In genomic region chr7:151085329-151085690, GRCh38 we compare ENCODE assay signal across 8 cellular contexts. TPM values are rescaled to one million over a fixed set of nuclear protein-coding genes. Genes with fewer than 3 reads are reported as not detected.
DNase-seq lines count a peak whose midpoint lies in the region; ATAC-seq and TF ChIP-seq lines count a peak whose summit lies in the region.

No MANE protein-coding gene starts in this region.

- no peak overlapping the region for H3K9ac ChIP-seq in parathyroid adenoma

- peak overlapping the region; percentile 71 for H2AFZ ChIP-seq in parathyroid adenoma

- H3K4me1 Mint-ChIP-seq in CD8-positive, alpha-beta memory T cell: peaks cover 35 to 66% (median 35%) of the 10 kb centered on the region in 3 donors

- CTCF ChIA-PET in CD8-positive, alpha-beta memory T cell (lab: Charles Lee): interaction anchor here (1.4 to 2.4 kb wide), 2 partner anchors 23 to 26 kb away, joined by 3 to 11 read pairs; no protein-coding TSS in a partner anchor

- no peak for TF ChIP-seq CTCF in epithelial cell of proximal tubule (conservative IDR thresholded peaks at IDR 0.05; ENCODE audit: low read depth, low read length)
- no peak for TF ChIP-seq CTCF in parathyroid adenoma (IDR thresholded peaks at IDR 0.05)

- H3K79me2 ChIP-seq in parathyroid adenoma: peaks cover 29% of the 10 kb centered on the region

- H3K27ac Mint-ChIP-seq in CD8-positive, alpha-beta memory T cell: peak overlapping the region in 7 of 8 donors; percentile 66 to 97 (median 87)

- DNase-seq in CD8-positive, alpha-beta memory T cell: no peak
- no peak for DNase-seq in epithelial cell of proximal tubule (ENCODE audit: low read depth)
- DNase-seq in COLO829 (ENCODE audit: low spot score): no peak
- no peak for DNase-seq in SW480 (ENCODE audit: low spot score)

- POLR2A ChIA-PET in CD8-positive, alpha-beta memory T cell (lab: Charles Lee): interaction anchor here (0.9 kb wide), 1 partner anchor 71 kb away, joined by 4 read pairs; no protein-coding TSS in a partner anchor

- H3K27ac ChIP-seq in CD8-positive, alpha-beta memory T cell (ENCODE audit: low read depth, low read length): peak overlapping the region; percentile 74
- H3K27ac ChIP-seq in parathyroid adenoma: peak overlapping the region; percentile 81

- no peaks in the 10 kb centered on the region for H3K9me3 ChIP-seq in CD8-positive, alpha-beta memory T cell (ENCODE audit: low read length)
- H3K9me3 ChIP-seq in parathyroid adenoma (ENCODE audit: control insufficient read depth, low read length): no peaks in the 10 kb centered on the region

- H3K36me3 ChIP-seq in CD8-positive, alpha-beta memory T cell (ENCODE audit: insufficient read depth, low read length): no peaks in the 10 kb centered on the region
- no peaks in the 10 kb centered on the region for H3K36me3 ChIP-seq in parathyroid adenoma (ENCODE audit: control insufficient read depth, insufficient read depth, low read length)

- H3K36me3 Mint-ChIP-seq in CD8-positive, alpha-beta memory T cell: peaks cover 0 to 14% (median 0%) of the 10 kb centered on the region in 3 donors

- H3K4me1 ChIP-seq in CD8-positive, alpha-beta memory T cell (ENCODE audit: insufficient read depth, low read length): peaks cover 56% of the 10 kb centered on the region
- H3K4me1 ChIP-seq in parathyroid adenoma: peaks cover 44% of the 10 kb centered on the region

- H3K4me3 Mint-ChIP-seq in CD8-positive, alpha-beta memory T cell: peak overlapping the region; percentile 48 to 88 (median 79)

- no peaks in the 10 kb centered on the region for H3K9me3 Mint-ChIP-seq in CD8-positive, alpha-beta memory T cell

- no peaks in the 10 kb centered on the region for H3K27me3 ChIP-seq in CD8-positive, alpha-beta memory T cell (ENCODE audit: insufficient read depth, low read length, poor library complexity, severe bottlenecking)
- H3K27me3 ChIP-seq in parathyroid adenoma (ENCODE audit: control insufficient read depth, insufficient read depth, low read length): no peaks in the 10 kb centered on the region

- ATAC-seq in activated CD4-positive, CD25-positive, alpha-beta regulatory T cell treated with anti-CD3 and anti-CD28 coated beads, Interleukin-2, amount 50 U/mL, for 24 hours: no peak
- no peak for ATAC-seq in HG03565 (IDR thresholded peaks at IDR 0.05; ENCODE audit: unreplicated experiment)

- H3K4me3 ChIP-seq in CD8-positive, alpha-beta memory T cell (ENCODE audit: low read length): no peak overlapping the region
- H3K4me3 ChIP-seq in epithelial cell of proximal tubule (ENCODE audit: low read depth, low read length): peak overlapping the region; percentile 61
- peak overlapping the region; percentile 62 for H3K4me3 ChIP-seq in parathyroid adenoma (ENCODE audit: low read depth, low read length)

- H3K27me3 Mint-ChIP-seq in CD8-positive, alpha-beta memory T cell: peaks cover 0 to 14% of the 10 kb centered on the region in 2 donors

- H3K4me2 ChIP-seq in parathyroid adenoma (ENCODE audit: low read length): peak overlapping the region; percentile 66

TF ChIP-seq in PFSK-1, 5 proteins besides CTCF, POLR2A, EP300 and RAD21:
- TF ChIP-seq FOXP2 (optimal IDR thresholded peaks at IDR 0.05; ENCODE audit: borderline replicate concordance, extremely low read depth, extremely low read length, insufficient read depth) (no peak), SIN3A (IDR thresholded peaks at IDR 0.05; ENCODE audit: borderline replicate concordance, insufficient read depth, low read length) (no peak), TAF1 (IDR thresholded peaks at IDR 0.05; ENCODE audit: borderline replicate concordance, insufficient read depth, low read length) (peak; percentile 11; the same call in 1 of the 2 replicates), REST (IDR thresholded peaks at IDR 0.05; ENCODE audit: insufficient read depth in 1 of 2, low read depth in 2 of 2, low read length in 2 of 2) (no peak), POLR2AphosphoS5 (IDR thresholded peaks at IDR 0.05; ENCODE audit: low read depth, low read length) (no peak)

RNA-seq across cellular contexts. Expression of gene AGAP3, which starts 1.0 kb away (rescaled TPM):
- total RNA-seq in CD8-positive, alpha-beta memory T cell: 10 to 100 TPM; 39.9 to 40.7 TPM
- polyA plus RNA-seq in CD8-positive, alpha-beta memory T cell: 8.0 TPM
- 148 TPM for polyA plus RNA-seq in PFSK-1 (2012; ENCODE audit: insufficient read length, low read depth)
- 54.1 and 60.1 TPM in 2 replicates for total RNA-seq in epithelial cell of proximal tubule

RNA-seq across cellular contexts. Expression of gene TMUB1, which starts 2.0 kb away (rescaled TPM):
- total RNA-seq in CD8-positive, alpha-beta memory T cell: 10 to 100 TPM; 81.7 to 83.5 TPM
- 69.7 TPM for polyA plus RNA-seq in CD8-positive, alpha-beta memory T cell
- polyA plus RNA-seq in PFSK-1 (2012; ENCODE audit: insufficient read length, low read depth): 132 TPM
- total RNA-seq in epithelial cell of proximal tubule: 73.7 and 94.9 TPM in 2 replicates

RNA-seq across cellular contexts. Expression of gene FASTK, which starts 4.7 kb away (rescaled TPM):
- total RNA-seq in CD8-positive, alpha-beta memory T cell: 10 to 100 TPM; 83.1 to 88.8 TPM
- 52.0 TPM for polyA plus RNA-seq in CD8-positive, alpha-beta memory T cell
- polyA plus RNA-seq in PFSK-1 (2012; ENCODE audit: insufficient read length, low read depth): 102 TPM
- 61.2 and 89.8 TPM in 2 replicates for total RNA-seq in epithelial cell of proximal tubule

RNA-seq across cellular contexts. Expression of gene SLC4A2, which starts 25.9 kb away (rescaled TPM):
- 100 to 1,000 TPM; 119 to 121 TPM for total RNA-seq in CD8-positive, alpha-beta memory T cell
- 25.5 TPM for polyA plus RNA-seq in CD8-positive, alpha-beta memory T cell
- polyA plus RNA-seq in PFSK-1 (2012; ENCODE audit: insufficient read length, low read depth): 330 TPM
- 115 and 164 TPM in 2 replicates for total RNA-seq in epithelial cell of proximal tubule

RNA-seq across cellular contexts. Expression of gene CDK5, which starts 27.6 kb away (rescaled TPM):
- 10 to 100 TPM; 20.5 to 23.2 TPM for total RNA-seq in CD8-positive, alpha-beta memory T cell
- polyA plus RNA-seq in CD8-positive, alpha-beta memory T cell: 14.3 TPM
- polyA plus RNA-seq in PFSK-1 (2012; ENCODE audit: insufficient read length, low read depth): 44.6 TPM
- 19.3 and 21.1 TPM in 2 replicates for total RNA-seq in epithelial cell of proximal tubule
